In the genomic region with DNA sequence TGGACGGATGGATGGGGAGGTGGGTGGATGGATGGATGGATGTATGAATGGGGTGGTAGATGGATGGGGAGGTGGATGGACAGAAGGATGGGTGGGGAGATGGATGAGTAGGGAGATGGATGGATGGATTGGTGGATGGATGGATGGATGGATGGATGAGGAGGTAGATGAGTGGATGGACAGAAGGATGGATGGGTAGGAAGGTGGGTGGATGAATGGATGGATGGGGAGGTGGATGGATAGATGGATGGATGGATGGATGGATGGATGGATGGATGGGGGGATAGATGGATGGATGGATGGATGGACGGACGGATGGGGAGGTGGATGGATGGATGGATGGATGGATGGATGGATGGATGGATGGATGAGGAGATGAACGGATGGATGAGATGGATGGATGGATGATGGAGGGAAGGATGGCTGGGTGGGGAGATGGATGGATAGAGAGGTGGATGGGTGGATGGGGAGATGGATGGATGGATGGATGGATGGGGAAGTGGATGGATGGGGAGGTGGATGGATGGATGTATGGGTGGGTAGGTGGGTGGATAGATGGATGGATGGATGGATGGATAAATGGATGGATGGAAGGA, we compare ENCODE assay signal across 2 cellular contexts.
TF ChIP-seq lines count a peak whose summit lies in the region.

No MANE protein-coding gene starts in this region.

TF ChIP-seq in HEK293, 187 proteins besides CTCF, POLR2A, EP300 and RAD21 (continues in another document):
- TF ChIP-seq TCF7L2 (IDR thresholded peaks at IDR 0.05; ENCODE audit: borderline replicate concordance, low read depth, low read length), result no peak
- TF ChIP-seq, protein P1, sequence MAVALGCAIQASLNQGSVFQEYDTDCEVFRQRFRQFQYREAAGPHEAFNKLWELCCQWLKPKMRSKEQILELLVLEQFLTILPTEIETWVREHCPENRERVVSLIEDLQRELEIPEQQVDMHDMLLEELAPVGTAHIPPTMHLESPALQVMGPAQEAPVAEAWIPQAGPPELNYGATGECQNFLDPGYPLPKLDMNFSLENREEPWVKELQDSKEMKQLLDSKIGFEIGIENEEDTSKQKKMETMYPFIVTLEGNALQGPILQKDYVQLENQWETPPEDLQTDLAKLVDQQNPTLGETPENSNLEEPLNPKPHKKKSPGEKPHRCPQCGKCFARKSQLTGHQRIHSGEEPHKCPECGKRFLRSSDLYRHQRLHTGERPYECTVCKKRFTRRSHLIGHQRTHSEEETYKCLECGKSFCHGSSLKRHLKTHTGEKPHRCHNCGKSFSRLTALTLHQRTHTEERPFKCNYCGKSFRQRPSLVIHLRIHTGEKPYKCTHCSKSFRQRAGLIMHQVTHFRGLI (tag by site-specific recombination; IDR thresholded peaks at IDR 0.05), result no peak
- no peak for TF ChIP-seq ZNF133 (tag by site-specific recombination; IDR thresholded peaks at IDR 0.05)
- TF ChIP-seq ZNF239 (tag by site-specific recombination; IDR thresholded peaks at IDR 0.05), result 0 out of 2 replicates have a peak, but pooled peaks have one; percentile 21
- TF ChIP-seq IKZF3 (tag by site-specific recombination; IDR thresholded peaks at IDR 0.05), result no peak
- TF ChIP-seq, protein P2, sequence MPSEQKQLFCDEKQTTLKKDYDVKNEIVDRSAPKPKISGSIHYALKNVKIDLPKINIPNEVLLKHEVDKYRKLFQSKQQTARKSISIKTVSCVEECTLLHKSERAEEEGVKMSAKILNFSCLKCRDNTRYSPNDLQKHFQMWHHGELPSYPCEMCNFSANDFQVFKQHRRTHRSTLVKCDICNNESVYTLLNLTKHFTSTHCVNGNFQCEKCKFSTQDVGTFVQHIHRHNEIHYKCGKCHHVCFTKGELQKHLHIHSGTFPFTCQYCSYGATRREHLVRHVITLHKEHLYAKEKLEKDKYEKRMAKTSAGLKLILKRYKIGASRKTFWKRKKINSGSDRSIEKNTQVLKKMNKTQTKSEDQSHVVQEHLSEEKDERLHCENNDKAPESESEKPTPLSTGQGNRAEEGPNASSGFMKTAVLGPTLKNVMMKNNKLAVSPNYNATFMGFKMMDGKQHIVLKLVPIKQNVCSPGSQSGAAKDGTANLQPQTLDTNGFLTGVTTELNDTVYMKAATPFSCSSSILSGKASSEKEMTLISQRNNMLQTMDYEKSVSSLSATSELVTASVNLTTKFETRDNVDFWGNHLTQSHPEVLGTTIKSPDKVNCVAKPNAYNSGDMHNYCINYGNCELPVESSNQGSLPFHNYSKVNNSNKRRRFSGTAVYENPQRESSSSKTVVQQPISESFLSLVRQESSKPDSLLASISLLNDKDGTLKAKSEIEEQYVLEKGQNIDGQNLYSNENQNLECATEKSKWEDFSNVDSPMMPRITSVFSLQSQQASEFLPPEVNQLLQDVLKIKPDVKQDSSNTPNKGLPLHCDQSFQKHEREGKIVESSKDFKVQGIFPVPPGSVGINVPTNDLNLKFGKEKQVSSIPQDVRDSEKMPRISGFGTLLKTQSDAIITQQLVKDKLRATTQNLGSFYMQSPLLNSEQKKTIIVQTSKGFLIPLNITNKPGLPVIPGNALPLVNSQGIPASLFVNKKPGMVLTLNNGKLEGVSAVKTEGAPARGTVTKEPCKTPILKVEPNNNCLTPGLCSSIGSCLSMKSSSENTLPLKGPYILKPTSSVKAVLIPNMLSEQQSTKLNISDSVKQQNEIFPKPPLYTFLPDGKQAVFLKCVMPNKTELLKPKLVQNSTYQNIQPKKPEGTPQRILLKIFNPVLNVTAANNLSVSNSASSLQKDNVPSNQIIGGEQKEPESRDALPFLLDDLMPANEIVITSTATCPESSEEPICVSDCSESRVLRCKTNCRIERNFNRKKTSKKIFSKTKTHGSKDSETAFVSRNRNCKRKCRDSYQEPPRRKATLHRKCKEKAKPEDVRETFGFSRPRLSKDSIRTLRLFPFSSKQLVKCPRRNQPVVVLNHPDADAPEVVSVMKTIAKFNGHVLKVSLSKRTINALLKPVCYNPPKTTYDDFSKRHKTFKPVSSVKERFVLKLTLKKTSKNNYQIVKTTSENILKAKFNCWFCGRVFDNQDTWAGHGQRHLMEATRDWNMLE (tag by site-specific recombination; conservative IDR thresholded peaks at IDR 0.05; ENCODE audit: low read depth), result no peak
- no peak for TF ChIP-seq ZNF596 (tag by site-specific recombination; IDR thresholded peaks at IDR 0.05)
- 0 out of 2 replicates have a peak, but pooled peaks have one; percentile 47 for TF ChIP-seq ZNF473 (tag by site-specific recombination; IDR thresholded peaks at IDR 0.05)
- TF ChIP-seq, protein P3, sequence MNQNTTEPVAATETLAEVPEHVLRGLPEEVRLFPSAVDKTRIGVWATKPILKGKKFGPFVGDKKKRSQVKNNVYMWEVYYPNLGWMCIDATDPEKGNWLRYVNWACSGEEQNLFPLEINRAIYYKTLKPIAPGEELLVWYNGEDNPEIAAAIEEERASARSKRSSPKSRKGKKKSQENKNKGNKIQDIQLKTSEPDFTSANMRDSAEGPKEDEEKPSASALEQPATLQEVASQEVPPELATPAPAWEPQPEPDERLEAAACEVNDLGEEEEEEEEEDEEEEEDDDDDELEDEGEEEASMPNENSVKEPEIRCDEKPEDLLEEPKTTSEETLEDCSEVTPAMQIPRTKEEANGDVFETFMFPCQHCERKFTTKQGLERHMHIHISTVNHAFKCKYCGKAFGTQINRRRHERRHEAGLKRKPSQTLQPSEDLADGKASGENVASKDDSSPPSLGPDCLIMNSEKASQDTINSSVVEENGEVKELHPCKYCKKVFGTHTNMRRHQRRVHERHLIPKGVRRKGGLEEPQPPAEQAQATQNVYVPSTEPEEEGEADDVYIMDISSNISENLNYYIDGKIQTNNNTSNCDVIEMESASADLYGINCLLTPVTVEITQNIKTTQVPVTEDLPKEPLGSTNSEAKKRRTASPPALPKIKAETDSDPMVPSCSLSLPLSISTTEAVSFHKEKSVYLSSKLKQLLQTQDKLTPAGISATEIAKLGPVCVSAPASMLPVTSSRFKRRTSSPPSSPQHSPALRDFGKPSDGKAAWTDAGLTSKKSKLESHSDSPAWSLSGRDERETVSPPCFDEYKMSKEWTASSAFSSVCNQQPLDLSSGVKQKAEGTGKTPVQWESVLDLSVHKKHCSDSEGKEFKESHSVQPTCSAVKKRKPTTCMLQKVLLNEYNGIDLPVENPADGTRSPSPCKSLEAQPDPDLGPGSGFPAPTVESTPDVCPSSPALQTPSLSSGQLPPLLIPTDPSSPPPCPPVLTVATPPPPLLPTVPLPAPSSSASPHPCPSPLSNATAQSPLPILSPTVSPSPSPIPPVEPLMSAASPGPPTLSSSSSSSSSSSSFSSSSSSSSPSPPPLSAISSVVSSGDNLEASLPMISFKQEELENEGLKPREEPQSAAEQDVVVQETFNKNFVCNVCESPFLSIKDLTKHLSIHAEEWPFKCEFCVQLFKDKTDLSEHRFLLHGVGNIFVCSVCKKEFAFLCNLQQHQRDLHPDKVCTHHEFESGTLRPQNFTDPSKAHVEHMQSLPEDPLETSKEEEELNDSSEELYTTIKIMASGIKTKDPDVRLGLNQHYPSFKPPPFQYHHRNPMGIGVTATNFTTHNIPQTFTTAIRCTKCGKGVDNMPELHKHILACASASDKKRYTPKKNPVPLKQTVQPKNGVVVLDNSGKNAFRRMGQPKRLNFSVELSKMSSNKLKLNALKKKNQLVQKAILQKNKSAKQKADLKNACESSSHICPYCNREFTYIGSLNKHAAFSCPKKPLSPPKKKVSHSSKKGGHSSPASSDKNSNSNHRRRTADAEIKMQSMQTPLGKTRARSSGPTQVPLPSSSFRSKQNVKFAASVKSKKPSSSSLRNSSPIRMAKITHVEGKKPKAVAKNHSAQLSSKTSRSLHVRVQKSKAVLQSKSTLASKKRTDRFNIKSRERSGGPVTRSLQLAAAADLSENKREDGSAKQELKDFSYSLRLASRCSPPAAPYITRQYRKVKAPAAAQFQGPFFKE (tag by site-specific recombination; IDR thresholded peaks at IDR 0.05; ENCODE audit: borderline replicate concordance), result peak; percentile 33; the same call in 1 of the 2 replicates
- TF ChIP-seq YY2 (tag by site-specific recombination; IDR thresholded peaks at IDR 0.05), result 0 out of 2 replicates have a peak, but pooled peaks have one; percentile 18

TF ChIP-seq in H1, 55 proteins besides CTCF, POLR2A, EP300 and RAD21:
- TF ChIP-seq, protein P4, sequence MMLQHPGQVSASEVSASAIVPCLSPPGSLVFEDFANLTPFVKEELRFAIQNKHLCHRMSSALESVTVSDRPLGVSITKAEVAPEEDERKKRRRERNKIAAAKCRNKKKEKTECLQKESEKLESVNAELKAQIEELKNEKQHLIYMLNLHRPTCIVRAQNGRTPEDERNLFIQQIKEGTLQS (IDR thresholded peaks at IDR 0.05; ENCODE audit: insufficient read depth, low read depth, low read length), result no peak
- TF ChIP-seq CHD2 (IDR thresholded peaks at IDR 0.05; ENCODE audit: low read length) (no peak), CBX5 (IDR thresholded peaks at IDR 0.05; ENCODE audit: low read depth, low read length) (no peak), POU5F1 (IDR thresholded peaks at IDR 0.05; ENCODE audit: low read depth, low read length) (no peak), CREB1 (IDR thresholded peaks at IDR 0.05) (no peak), TAF1 (IDR thresholded peaks at IDR 0.05; ENCODE audit: low read depth, low read length) (no peak), NANOG (IDR thresholded peaks at IDR 0.05; ENCODE audit: insufficient read depth, low read depth, low read length, poor library complexity, severe bottlenecking) (no peak), GABPA (IDR thresholded peaks at IDR 0.05; ENCODE audit: borderline replicate concordance, insufficient read depth, low read length) (no peak), JUND (IDR thresholded peaks at IDR 0.05; ENCODE audit: low read length) (no peak), CHD7 (IDR thresholded peaks at IDR 0.05; ENCODE audit: insufficient replicate concordance, low read length) (no peak), MAX (IDR thresholded peaks at IDR 0.05) (no peak), RXRA (IDR thresholded peaks at IDR 0.05; ENCODE audit: insufficient read depth, low read depth, low read length) (no peak)
